In genomic region chr2:97082105-97082682, GRCh38 we compare ENCODE assay signal across 8 cellular contexts. TPM values are rescaled to one million over a fixed set of nuclear protein-coding genes. Genes with fewer than 3 reads are reported as not detected.
DNase-seq lines count a peak whose midpoint lies in the region; ATAC-seq, FAIRE-seq and TF ChIP-seq lines count a peak whose summit lies in the region.
"Not testable (repeated sequence)": the region's sequence is repeated elsewhere in the genome, so short reads cannot be mapped to it uniquely, and the experiment has no call there.

No MANE protein-coding gene starts in this region.

- in situ Hi-C loops in HepG2 (cut with HindIII; ENCODE audit: extremely low pct_ligation_motif_present, low pct_unique_long_range_greater_than_20kb) = not testable (repeated sequence)

- not testable (repeated sequence) for H3K27ac ChIP-seq in BLaER1 treated with 17β-estradiol and CSF1 and Interleukin-3, amounts not matched to agents 10 nM and 100 nM; H9 (ENCODE audit: insufficient read length, low read depth, low read length); foreskin keratinocyte; HepG2 (ENCODE audit: extremely low read length, insufficient read depth, low read length)

- CTCF ChIA-PET in activated CD8-positive, alpha-beta T cell treated with anti-CD3 and anti-CD28 coated beads, Interleukin-2, amount 10 ng/mL, durations not matched to agents 7 days and 5 days (lab: Charles Lee); HepG2 (lab: Yijun Ruan, JAX; ENCODE audit: low intra/inter-chr PET ratio, low total read pairs): not testable (repeated sequence)

- not testable (repeated sequence) for H4K5ac ChIP-seq in H9 (ENCODE audit: insufficient read length, low read depth, low read length)

- not testable (repeated sequence) for H4K8ac ChIP-seq in H9 (replicated peaks; ENCODE audit: insufficient read length, low read depth, low read length)

- not testable (repeated sequence) for H2BK20ac ChIP-seq in H9 (ENCODE audit: low read depth, low read length, poor library complexity, severe bottlenecking)

- H3K18ac ChIP-seq in H9 (ENCODE audit: insufficient read length, low read depth, low read length) = not testable (repeated sequence)

- H3K4me1 Mint-ChIP-seq in H9; activated CD8-positive, alpha-beta T cell treated with anti-CD3 and anti-CD28 coated beads, Interleukin-2, amount 10 ng/mL, durations not matched to agents 7 days and 5 days (ENCODE audit: low read depth); stimulated activated effector memory CD8-positive, alpha-beta T cell treated with anti-CD3 and anti-CD28 coated beads, Interleukin-12 subunit alpha, Interleukin-12 subunit beta, amount 100 ng/mL, for 72 hours: not testable (repeated sequence)

- not testable (repeated sequence) for H2BK12ac ChIP-seq in H9 (ENCODE audit: insufficient read length, low read depth, low read length)

- H3K9ac ChIP-seq in BLaER1 treated with 17β-estradiol and CSF1 and Interleukin-3, amounts not matched to agents 10 nM and 100 nM; H9 (ENCODE audit: extremely low read depth, insufficient read length, low read length); HepG2 (ENCODE audit: insufficient read depth, low read depth, low read length): not testable (repeated sequence)

- not testable (repeated sequence) for H3K23ac ChIP-seq in H9 (ENCODE audit: insufficient read length, low read depth, low read length)

- peak; percentile 27; the same call in 2 of the 3 replicates for TF ChIP-seq CTCF in H9 (conservative IDR thresholded peaks at IDR 0.05)
- TF ChIP-seq CTCF in foreskin keratinocyte (conservative IDR thresholded peaks at IDR 0.05) = peak; percentile 28
- TF ChIP-seq CTCF in HepG2 (CRISPR knock-in tag; IDR thresholded peaks at IDR 0.05) = not testable (repeated sequence)

- not testable (repeated sequence) for H3T11ph ChIP-seq in H9 (ENCODE audit: low read length)

- H3K4me2 ChIP-seq in BLaER1 treated with 17β-estradiol and CSF1 and Interleukin-3, amounts not matched to agents 10 nM and 100 nM = peak overlapping the region in 7 of 11 experiments; percentile 5 to 39 (median 35); a peak in 9 of 22 replicates
- not testable (repeated sequence) for H3K4me2 ChIP-seq in H9 (ENCODE audit: insufficient read depth, insufficient read length, low read length); HepG2 (ENCODE audit: low read depth, low read length)

- not testable (repeated sequence) for H3K36me3 ChIP-seq in BLaER1 treated with 17β-estradiol and CSF1 and Interleukin-3, amounts not matched to agents 10 nM and 100 nM; HepG2 (replicated peaks in 1 of 2; ENCODE audit: control insufficient read depth in 1 of 2, insufficient read depth in 2 of 2, low read length in 2 of 2)

- not testable (repeated sequence) for BruUV-seq in HepG2 (replicated peaks; lab: Mats Ljungman, UMichigan)

- H3K23me2 ChIP-seq in H9 (ENCODE audit: insufficient read length, low read depth, low read length, poor library complexity, severe bottlenecking) = not testable (repeated sequence)

- DNase-seq in H9; activated CD8-positive, alpha-beta T cell treated with anti-CD3 and anti-CD28 coated beads, Interleukin-2, amount 10 ng/mL, durations not matched to agents 7 days and 5 days; foreskin keratinocyte; HepG2 (ENCODE audit: low spot score); stimulated activated effector memory CD8-positive, alpha-beta T cell treated with anti-CD3 and anti-CD28 coated beads, Interleukin-12 subunit alpha, Interleukin-12 subunit beta, amount 100 ng/mL, for 72 hours (ENCODE audit: low spot score in 2 of 2): not testable (repeated sequence)
- DNase-seq in NCI-H524 (lab: John Stamatoyannopoulos, UW) (peak; percentile 13 to 69), SK-N-DZ (ENCODE audit: low spot score) (peak; percentile 50)

- H2BK15ac ChIP-seq in H9 (ENCODE audit: low read depth, low read length) = not testable (repeated sequence)

- FAIRE-seq in HepG2 (lab: Jason Lieb, UNC) = not testable (repeated sequence)

- not testable (repeated sequence) for H2AFZ ChIP-seq in H9 (ENCODE audit: low read length); HepG2 (ENCODE audit: low read length)

- H3K36me3 Mint-ChIP-seq in H9 (ENCODE audit: insufficient read depth in 1 of 3, low read depth in 3 of 3) = peaks cover 0 to 17% (median 7%) of the 10 kb centered on the region in 3 experiments; a peak in 3 of 7 replicates
- not testable (repeated sequence) for H3K36me3 Mint-ChIP-seq in activated CD8-positive, alpha-beta T cell treated with anti-CD3 and anti-CD28 coated beads, Interleukin-2, amount 10 ng/mL, durations not matched to agents 7 days and 5 days (ENCODE audit: low read depth); stimulated activated effector memory CD8-positive, alpha-beta T cell treated with anti-CD3 and anti-CD28 coated beads, Interleukin-12 subunit alpha, Interleukin-12 subunit beta, amount 100 ng/mL, for 72 hours

- not testable (repeated sequence) for H3K79me1 ChIP-seq in H9 (ENCODE audit: insufficient read depth, low read depth, low read length, poor library complexity, severe bottlenecking)

- not testable (repeated sequence) for H3K4me3 ChIP-seq in BLaER1 treated with 17β-estradiol and CSF1 and Interleukin-3, amounts not matched to agents 10 nM and 100 nM; HepG2 (replicated peaks in 1 of 3; ENCODE audit: insufficient read depth in 1 of 3, low read depth in 2 of 3, low read length in 3 of 3)

- POLR2A ChIA-PET in activated CD8-positive, alpha-beta T cell treated with anti-CD3 and anti-CD28 coated beads, Interleukin-2, amount 10 ng/mL, durations not matched to agents 7 days and 5 days (lab: Charles Lee); HepG2 (lab: Yijun Ruan, JAX): not testable (repeated sequence)

- not testable (repeated sequence) for H4K20me1 ChIP-seq in BLaER1 treated with 17β-estradiol and CSF1 and Interleukin-3, amounts not matched to agents 10 nM and 100 nM; H9 (ENCODE audit: control insufficient read depth, insufficient read depth, insufficient read length); HepG2 (ENCODE audit: insufficient read depth, low read length)

- not testable (repeated sequence) for H4K91ac ChIP-seq in H9 (ENCODE audit: insufficient read length, low read depth, low read length)

- H3K4me1 ChIP-seq in BLaER1 treated with 17β-estradiol and CSF1 and Interleukin-3, amounts not matched to agents 10 nM and 100 nM = peaks cover 6 to 30% (median 23%) of the 10 kb centered on the region in 10 experiments; a peak in 18 of 20 replicates
- not testable (repeated sequence) for H3K4me1 ChIP-seq in H9 (ENCODE audit: insufficient read depth, low read length); foreskin keratinocyte; HepG2 (ENCODE audit: insufficient read depth, low read length)

- not testable (repeated sequence) for H3K27me3 Mint-ChIP-seq in H9 (ENCODE audit: low read depth); activated CD8-positive, alpha-beta T cell treated with anti-CD3 and anti-CD28 coated beads, Interleukin-2, amount 10 ng/mL, durations not matched to agents 7 days and 5 days (ENCODE audit: low read depth)

- not testable (repeated sequence) for TF ChIP-seq RAD21 in HepG2 (CRISPR knock-in tag; IDR thresholded peaks at IDR 0.05)

- not testable (repeated sequence) for H3K4me3 Mint-ChIP-seq in H9; activated CD8-positive, alpha-beta T cell treated with anti-CD3 and anti-CD28 coated beads, Interleukin-2, amount 10 ng/mL, durations not matched to agents 7 days and 5 days; stimulated activated effector memory CD8-positive, alpha-beta T cell treated with anti-CD3 and anti-CD28 coated beads, Interleukin-12 subunit alpha, Interleukin-12 subunit beta, amount 100 ng/mL, for 72 hours

- H3K27me3 ChIP-seq in BLaER1 treated with 17β-estradiol and CSF1 and Interleukin-3, amounts not matched to agents 10 nM and 100 nM; H9 (ENCODE audit: insufficient read depth, low read length); foreskin keratinocyte; HepG2 (ENCODE audit: control insufficient read depth in 1 of 2, insufficient read depth in 2 of 2, low read length in 2 of 2): not testable (repeated sequence)

- H3K4ac ChIP-seq in H9 (ENCODE audit: low read depth, low read length) = not testable (repeated sequence)

- intact Hi-C loops in HepG2 (cut with micrococcal nuclease; ENCODE audit: unreplicated experiment) = not testable (repeated sequence)

- not testable (repeated sequence) for H3K9me3 ChIP-seq in BLaER1 treated with 17β-estradiol and CSF1 and Interleukin-3, amounts not matched to agents 10 nM and 100 nM (replicated peaks in 1 of 11); H9 (ENCODE audit: control insufficient read depth, low read depth, low read length); HepG2 (ENCODE audit: low read length)

- not testable (repeated sequence) for H3K56ac ChIP-seq in H9 (ENCODE audit: insufficient read length, low read depth, low read length)

- not testable (repeated sequence) for H3K9me3 Mint-ChIP-seq in H9; activated CD8-positive, alpha-beta T cell treated with anti-CD3 and anti-CD28 coated beads, Interleukin-2, amount 10 ng/mL, durations not matched to agents 7 days and 5 days (ENCODE audit: insufficient read depth); stimulated activated effector memory CD8-positive, alpha-beta T cell treated with anti-CD3 and anti-CD28 coated beads, Interleukin-12 subunit alpha, Interleukin-12 subunit beta, amount 100 ng/mL, for 72 hours

- H3K79me2 ChIP-seq in H9 (ENCODE audit: insufficient read depth, low read length); HepG2 (ENCODE audit: insufficient read depth, low read length): not testable (repeated sequence)

- not testable (repeated sequence) for H3K27ac Mint-ChIP-seq in H9; activated CD8-positive, alpha-beta T cell treated with anti-CD3 and anti-CD28 coated beads, Interleukin-2, amount 10 ng/mL, durations not matched to agents 7 days and 5 days
- H3K27ac Mint-ChIP-seq in stimulated activated effector memory CD8-positive, alpha-beta T cell treated with anti-CD3 and anti-CD28 coated beads, Interleukin-12 subunit alpha, Interleukin-12 subunit beta, amount 100 ng/mL, for 72 hours = peak overlapping the region; percentile 34

- not testable (repeated sequence) for TF ChIP-seq EP300 in HepG2 (IDR thresholded peaks at IDR 0.05; ENCODE audit: low read depth in 2 of 2, low read length in 2 of 2); HepG2 (CRISPR knock-in tag; IDR thresholded peaks at IDR 0.05; ENCODE audit: borderline replicate concordance)

- WGBS in H9 (ENCODE audit: extremely low coverage, insufficient read length, low lambda C conversion rate) = no CpG with 5 or more reads among the region's 11 CpGs
- 0% methylated on average over 2 of the region's 11 CpGs for WGBS in HepG2 (ENCODE audit: low lambda C conversion rate)

- TF ChIP-seq POLR2A in HepG2 (IDR thresholded peaks at IDR 0.05; ENCODE audit: insufficient read depth in 1 of 2, low read depth in 2 of 2, low read length in 2 of 2) = not testable (repeated sequence)

- ATAC-seq in activated CD8-positive, alpha-beta T cell treated with anti-CD3 and anti-CD28 coated beads, Interleukin-2, amount 10 ng/mL, durations not matched to agents 7 days and 5 days = peak; percentile 53
- ATAC-seq in foreskin keratinocyte (peak; percentile 44), HepG2 (peak; percentile 64)
- not testable (repeated sequence) for ATAC-seq in stimulated activated effector memory CD8-positive, alpha-beta T cell treated with anti-CD3 and anti-CD28 coated beads, Interleukin-12 subunit alpha, Interleukin-12 subunit beta, amount 100 ng/mL, for 72 hours

- not testable (repeated sequence) for H3K14ac ChIP-seq in H9 (ENCODE audit: insufficient read depth, low read length)

- not testable (repeated sequence) for H2AK5ac ChIP-seq in H9 (ENCODE audit: insufficient read length, low read length)

- not testable (repeated sequence) for H2BK5ac ChIP-seq in H9 (ENCODE audit: insufficient read length, low read length)

- not testable (repeated sequence) for H2BK120ac ChIP-seq in H9 (ENCODE audit: low read depth, low read length, poor library complexity, severe bottlenecking)

RNA-seq across cellular contexts. Expression of gene FAHD2B, which starts 12.5 kb away (rescaled TPM):
- total RNA-seq in H9 (2021) (34.5 and 36.9 TPM in 2 replicates), foreskin keratinocyte (8.4 and 11.0 TPM in 2 replicates), HepG2 (2016; rRNA removed; fragmentation: Illumina TruSeq; extraction: Trizol) (6.4 and 7.2 TPM in 2 replicates)
- 13.3 and 15.9 TPM in 2 replicates for polyA plus RNA-seq in SK-N-DZ (2014; cell fraction: cytosol; rRNA removed)
- polyA plus RNA-seq in SK-N-DZ (2014; cell fraction: nucleus; rRNA removed) = 33.7 and 40.6 TPM in 2 replicates
- 10 to 100 TPM; 29.8 to 32.0 TPM for total RNA-seq in activated CD8-positive, alpha-beta T cell treated with anti-CD3 and anti-CD28 coated beads, Interleukin-2, amount 10 ng/mL, durations not matched to agents 7 days and 5 days
- polyA plus RNA-seq in foreskin keratinocyte (10.3 and 15.0 TPM in 2 replicates), HepG2 (2011; rRNA removed) (6.7 and 11.9 TPM in 2 replicates)
- 1.9 and 2.1 TPM in 2 replicates for total RNA-seq in HepG2 (2016; cell fraction: cytosol; rRNA removed; fragmentation: Illumina TruSeq; extraction: Trizol; ENCODE audit: low read depth)
- total RNA-seq in HepG2 (2016; cell fraction: insoluble cytoplasmic fraction; rRNA removed; fragmentation: Illumina TruSeq; extraction: Trizol) = 7.4 and 7.7 TPM in 2 replicates
- total RNA-seq in HepG2 (2016; cell fraction: membrane; rRNA removed; fragmentation: Illumina TruSeq; extraction: Trizol) = 2.3 and 2.8 TPM in 2 replicates
- 4.9 TPM in 2 replicates for total RNA-seq in HepG2 (2016; cell fraction: nucleus; rRNA removed; fragmentation: Illumina TruSeq; extraction: Trizol)
- polyA plus RNA-seq in HepG2 (2011; cell fraction: cytosol; rRNA removed) = 9.6 TPM in 2 replicates
- polyA plus RNA-seq in HepG2 (2011; cell fraction: nucleus; rRNA removed) = 24.2 and 27.2 TPM in 2 replicates
- 8.4 and 8.7 TPM in 2 replicates for polyA plus RNA-seq in HepG2 (2012)
- polyA plus RNA-seq in HepG2 (2016; cell fraction: cytosol; fragmentation: Illumina TruSeq; extraction: Trizol; ENCODE audit: low read depth) = 2.7 and 3.4 TPM in 2 replicates
- polyA plus RNA-seq in HepG2 (2016; cell fraction: insoluble cytoplasmic fraction; fragmentation: Illumina TruSeq; extraction: Trizol; ENCODE audit: low read depth) = 9.2 and 9.7 TPM in 2 replicates
- 2.9 and 3.7 TPM in 2 replicates for polyA plus RNA-seq in HepG2 (2016; cell fraction: membrane; fragmentation: Illumina TruSeq; extraction: Trizol; ENCODE audit: low read depth)
- polyA plus RNA-seq in HepG2 (2016; cell fraction: nucleus; fragmentation: Illumina TruSeq; extraction: Trizol; ENCODE audit: insufficient read depth, low read depth) = 11.3 and 15.3 TPM in 2 replicates
- 15.1 and 27.7 TPM in 2 replicates for polyA minus RNA-seq in HepG2 (2011; rRNA and poly(A)+ RNA removed; ENCODE audit: low replicate concordance)
- polyA minus RNA-seq in HepG2 (2011; cell fraction: cytosol; rRNA and poly(A)+ RNA removed) = 3.5 and 6.2 TPM in 2 replicates
- polyA minus RNA-seq in HepG2 (2011; cell fraction: nucleus; rRNA and poly(A)+ RNA removed) = 10.6 and 10.7 TPM in 2 replicates

RNA-seq across cellular contexts. Expression of gene ANKRD36, which starts 30.8 kb away (rescaled TPM):
- total RNA-seq in H9 (2021) (9.1 and 9.8 TPM in 2 replicates), foreskin keratinocyte (10.5 and 12.1 TPM in 2 replicates), HepG2 (2016; rRNA removed; fragmentation: Illumina TruSeq; extraction: Trizol) (6.1 and 27.3 TPM in 2 replicates)
- 4.1 and 6.9 TPM in 2 replicates for polyA plus RNA-seq in SK-N-DZ (2014; cell fraction: cytosol; rRNA removed)
- polyA plus RNA-seq in SK-N-DZ (2014; cell fraction: nucleus; rRNA removed) = 34.3 and 43.7 TPM in 2 replicates
- 10 to 100 TPM; 60.5 to 63.3 TPM for total RNA-seq in activated CD8-positive, alpha-beta T cell treated with anti-CD3 and anti-CD28 coated beads, Interleukin-2, amount 10 ng/mL, durations not matched to agents 7 days and 5 days
- polyA plus RNA-seq in foreskin keratinocyte (2.5 and 2.8 TPM in 2 replicates), HepG2 (2011; rRNA removed) (5.3 and 6.4 TPM in 2 replicates)
- total RNA-seq in HepG2 (2016; cell fraction: cytosol; rRNA removed; fragmentation: Illumina TruSeq; extraction: Trizol; ENCODE audit: low read depth) = 14.6 and 17.7 TPM in 2 replicates
- total RNA-seq in HepG2 (2016; cell fraction: insoluble cytoplasmic fraction; rRNA removed; fragmentation: Illumina TruSeq; extraction: Trizol) = 6.0 and 25.5 TPM in 2 replicates
- 14.0 and 19.5 TPM in 2 replicates for total RNA-seq in HepG2 (2016; cell fraction: membrane; rRNA removed; fragmentation: Illumina TruSeq; extraction: Trizol)
- 99.2 and 110 TPM in 2 replicates for total RNA-seq in HepG2 (2016; cell fraction: nucleus; rRNA removed; fragmentation: Illumina TruSeq; extraction: Trizol)
- polyA plus RNA-seq in HepG2 (2011; cell fraction: cytosol; rRNA removed) = 0.75 and 0.78 TPM in 2 replicates
- polyA plus RNA-seq in HepG2 (2011; cell fraction: nucleus; rRNA removed) = 35.4 and 41.9 TPM in 2 replicates
- polyA plus RNA-seq in HepG2 (2012) = 5.0 and 6.5 TPM in 2 replicates
- 0.52 and 0.75 TPM in 2 replicates for polyA plus RNA-seq in HepG2 (2016; cell fraction: cytosol; fragmentation: Illumina TruSeq; extraction: Trizol; ENCODE audit: low read depth)
- 3.5 and 3.9 TPM in 2 replicates for polyA plus RNA-seq in HepG2 (2016; cell fraction: insoluble cytoplasmic fraction; fragmentation: Illumina TruSeq; extraction: Trizol; ENCODE audit: low read depth)
- 1.1 and 1.4 TPM in 2 replicates for polyA plus RNA-seq in HepG2 (2016; cell fraction: membrane; fragmentation: Illumina TruSeq; extraction: Trizol; ENCODE audit: low read depth)
- polyA plus RNA-seq in HepG2 (2016; cell fraction: nucleus; fragmentation: Illumina TruSeq; extraction: Trizol; ENCODE audit: insufficient read depth, low read depth) = 29.7 and 37.1 TPM in 2 replicates
- 49.0 and 88.6 TPM in 2 replicates for polyA minus RNA-seq in HepG2 (2011; rRNA and poly(A)+ RNA removed; ENCODE audit: low replicate concordance)
- 2.3 and 3.1 TPM in 2 replicates for polyA minus RNA-seq in HepG2 (2011; cell fraction: cytosol; rRNA and poly(A)+ RNA removed)
- polyA minus RNA-seq in HepG2 (2011; cell fraction: nucleus; rRNA and poly(A)+ RNA removed) = 267 and 288 TPM in 2 replicates
